In the genomic region with DNA sequence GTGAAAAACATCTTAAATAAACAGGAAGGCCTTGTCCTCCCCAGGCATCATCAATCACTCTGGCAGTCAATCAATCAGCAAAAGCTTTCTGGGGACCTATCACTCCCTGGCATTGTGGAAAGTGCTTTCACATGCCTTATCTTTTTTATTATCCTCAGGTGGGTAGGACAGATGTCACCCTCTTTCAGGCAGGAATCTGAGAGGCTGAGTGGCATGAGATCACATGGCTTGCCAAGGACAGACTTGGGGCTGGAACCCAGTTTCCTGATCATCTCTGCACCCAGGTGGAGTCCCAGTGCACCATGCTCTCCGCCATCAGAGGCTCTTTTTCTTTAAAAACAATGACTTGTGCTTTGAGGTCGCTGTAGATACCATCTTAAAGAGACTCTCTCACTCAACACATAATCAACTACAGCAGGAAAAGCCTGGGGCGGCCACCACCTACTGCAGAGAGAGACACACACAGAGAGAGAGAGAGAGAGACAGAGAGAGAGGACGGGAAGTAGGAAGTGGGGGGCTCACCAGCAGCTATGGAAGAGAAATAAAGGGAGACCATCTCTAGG, we compare ENCODE assay signal across 1 cellular context.
TF ChIP-seq lines count a peak whose summit lies in the region.

No MANE protein-coding gene starts in this region.

TF ChIP-seq in K562, 482 proteins besides CTCF, POLR2A, EP300 and RAD21 (continued from another document and continues in another):
- no peak for TF ChIP-seq ZFP30 (CRISPR knock-in tag; IDR thresholded peaks at IDR 0.05; ENCODE audit: borderline replicate concordance)
- TF ChIP-seq SPI1 (IDR thresholded peaks at IDR 0.05; ENCODE audit: borderline replicate concordance, low read depth, low read length): peak; percentile 62; the same call in 1 of the 2 replicates
- no peak for TF ChIP-seq HMG20B (CRISPR knock-in tag; IDR thresholded peaks at IDR 0.05)
- TF ChIP-seq FUS (optimal IDR thresholded peaks at IDR 0.05; ENCODE audit: low read depth, low read length): no peak
- TF ChIP-seq, protein P1, sequence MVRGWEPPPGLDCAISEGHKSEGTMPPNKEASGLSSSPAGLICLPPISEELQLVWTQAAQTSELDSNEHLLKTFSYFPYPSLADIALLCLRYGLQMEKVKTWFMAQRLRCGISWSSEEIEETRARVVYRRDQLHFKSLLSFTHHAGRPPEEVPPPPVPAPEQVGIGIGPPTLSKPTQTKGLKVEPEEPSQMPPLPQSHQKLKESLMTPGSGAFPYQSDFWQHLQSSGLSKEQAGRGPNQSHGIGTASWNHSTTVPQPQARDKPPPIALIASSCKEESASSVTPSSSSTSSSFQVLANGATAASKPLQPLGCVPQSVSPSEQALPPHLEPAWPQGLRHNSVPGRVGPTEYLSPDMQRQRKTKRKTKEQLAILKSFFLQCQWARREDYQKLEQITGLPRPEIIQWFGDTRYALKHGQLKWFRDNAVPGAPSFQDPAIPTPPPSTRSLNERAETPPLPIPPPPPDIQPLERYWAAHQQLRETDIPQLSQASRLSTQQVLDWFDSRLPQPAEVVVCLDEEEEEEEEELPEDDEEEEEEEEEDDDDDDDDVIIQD (CRISPR knock-in tag; IDR thresholded peaks at IDR 0.05): no peak
- 0 out of 4 replicates have a peak, but pooled peaks of 1 of the 2 experiments have one; percentile 35 for TF ChIP-seq HDAC1 (IDR thresholded peaks at IDR 0.05)
- no peak for TF ChIP-seq CCNT2 (IDR thresholded peaks at IDR 0.05; ENCODE audit: borderline replicate concordance, extremely low read depth, insufficient read length, low read depth, low read length)
- no peak for TF ChIP-seq MED1 (CRISPR knock-in tag; IDR thresholded peaks at IDR 0.05; ENCODE audit: borderline replicate concordance)
- TF ChIP-seq ELF2 (CRISPR knock-in tag; IDR thresholded peaks at IDR 0.05): 0 out of 2 replicates have a peak, but pooled peaks have one; percentile 17
- TF ChIP-seq, protein P2, sequence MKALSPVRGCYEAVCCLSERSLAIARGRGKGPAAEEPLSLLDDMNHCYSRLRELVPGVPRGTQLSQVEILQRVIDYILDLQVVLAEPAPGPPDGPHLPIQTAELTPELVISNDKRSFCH (CRISPR knock-in tag; IDR thresholded peaks at IDR 0.05): no peak
- TF ChIP-seq, protein P2 (tag; IDR thresholded peaks at IDR 0.05): peak; percentile 35; the same call in 1 of the 2 replicates
- no peak for TF ChIP-seq SIX5 (IDR thresholded peaks at IDR 0.05; ENCODE audit: borderline replicate concordance in 1 of 2, insufficient read depth in 1 of 2, low read depth in 1 of 2, low read length in 2 of 2)
- TF ChIP-seq RB1 (IDR thresholded peaks at IDR 0.05; ENCODE audit: low read depth): no peak
- TF ChIP-seq, protein P3, sequence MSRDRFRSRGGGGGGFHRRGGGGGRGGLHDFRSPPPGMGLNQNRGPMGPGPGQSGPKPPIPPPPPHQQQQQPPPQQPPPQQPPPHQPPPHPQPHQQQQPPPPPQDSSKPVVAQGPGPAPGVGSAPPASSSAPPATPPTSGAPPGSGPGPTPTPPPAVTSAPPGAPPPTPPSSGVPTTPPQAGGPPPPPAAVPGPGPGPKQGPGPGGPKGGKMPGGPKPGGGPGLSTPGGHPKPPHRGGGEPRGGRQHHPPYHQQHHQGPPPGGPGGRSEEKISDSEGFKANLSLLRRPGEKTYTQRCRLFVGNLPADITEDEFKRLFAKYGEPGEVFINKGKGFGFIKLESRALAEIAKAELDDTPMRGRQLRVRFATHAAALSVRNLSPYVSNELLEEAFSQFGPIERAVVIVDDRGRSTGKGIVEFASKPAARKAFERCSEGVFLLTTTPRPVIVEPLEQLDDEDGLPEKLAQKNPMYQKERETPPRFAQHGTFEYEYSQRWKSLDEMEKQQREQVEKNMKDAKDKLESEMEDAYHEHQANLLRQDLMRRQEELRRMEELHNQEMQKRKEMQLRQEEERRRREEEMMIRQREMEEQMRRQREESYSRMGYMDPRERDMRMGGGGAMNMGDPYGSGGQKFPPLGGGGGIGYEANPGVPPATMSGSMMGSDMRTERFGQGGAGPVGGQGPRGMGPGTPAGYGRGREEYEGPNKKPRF (IDR thresholded peaks at IDR 0.05; ENCODE audit: low read depth, low read length): no peak
- TF ChIP-seq NFIC (IDR thresholded peaks at IDR 0.05): peak; percentile 13; the same call in 1 of the 2 replicates
- TF ChIP-seq, protein P4, sequence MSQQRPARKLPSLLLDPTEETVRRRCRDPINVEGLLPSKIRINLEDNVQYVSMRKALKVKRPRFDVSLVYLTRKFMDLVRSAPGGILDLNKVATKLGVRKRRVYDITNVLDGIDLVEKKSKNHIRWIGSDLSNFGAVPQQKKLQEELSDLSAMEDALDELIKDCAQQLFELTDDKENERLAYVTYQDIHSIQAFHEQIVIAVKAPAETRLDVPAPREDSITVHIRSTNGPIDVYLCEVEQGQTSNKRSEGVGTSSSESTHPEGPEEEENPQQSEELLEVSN (IDR thresholded peaks at IDR 0.05; ENCODE audit: borderline replicate concordance in 1 of 2, extremely low read depth in 1 of 2, insufficient read depth in 1 of 2, insufficient read length in 1 of 2, low read depth in 1 of 2, low read length in 1 of 2, poor library complexity in 1 of 2, severe bottlenecking in 1 of 2): no peak
- TF ChIP-seq ZNF12 (CRISPR knock-in tag; IDR thresholded peaks at IDR 0.05): no peak; the same call in 1 of the 2 replicates
- no peak for TF ChIP-seq ZNF282 (CRISPR knock-in tag; IDR thresholded peaks at IDR 0.05)
- TF ChIP-seq L3MBTL2 (IDR thresholded peaks at IDR 0.05): peak; percentile 48
- no peak for TF ChIP-seq TRIM28 (IDR thresholded peaks at IDR 0.05)
- no peak for TF ChIP-seq RBM22 (IDR thresholded peaks at IDR 0.05; ENCODE audit: low read depth, low read length, poor library complexity, severe bottlenecking)
- peak; percentile 84 for TF ChIP-seq CBFA2T3 (IDR thresholded peaks at IDR 0.05)
- peak; percentile 75 for TF ChIP-seq RNF2 (IDR thresholded peaks at IDR 0.05)
- TF ChIP-seq ARID1B (IDR thresholded peaks at IDR 0.05): peak; percentile 81
- TF ChIP-seq ZKSCAN8 (CRISPR knock-in tag; IDR thresholded peaks at IDR 0.05): peak; percentile 47; the same call in 1 of the 2 replicates
- TF ChIP-seq RCOR1 (IDR thresholded peaks at IDR 0.05; ENCODE audit: borderline replicate concordance in 1 of 2, low read depth in 2 of 2, low read length in 2 of 2): peak in 1 of 2 experiments; percentile 33; a peak in 2 of 4 replicates
- TF ChIP-seq SMARCA4 (IDR thresholded peaks at IDR 0.05): peak; percentile 83
- TF ChIP-seq FOXJ3 (CRISPR knock-in tag; IDR thresholded peaks at IDR 0.05): no peak
- TF ChIP-seq, protein P5, sequence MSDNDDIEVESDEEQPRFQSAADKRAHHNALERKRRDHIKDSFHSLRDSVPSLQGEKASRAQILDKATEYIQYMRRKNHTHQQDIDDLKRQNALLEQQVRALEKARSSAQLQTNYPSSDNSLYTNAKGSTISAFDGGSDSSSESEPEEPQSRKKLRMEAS (CRISPR knock-in tag; IDR thresholded peaks at IDR 0.05): no peak
- no peak for TF ChIP-seq CBX1 (IDR thresholded peaks at IDR 0.05; ENCODE audit: low read depth)
- TF ChIP-seq, protein P6, sequence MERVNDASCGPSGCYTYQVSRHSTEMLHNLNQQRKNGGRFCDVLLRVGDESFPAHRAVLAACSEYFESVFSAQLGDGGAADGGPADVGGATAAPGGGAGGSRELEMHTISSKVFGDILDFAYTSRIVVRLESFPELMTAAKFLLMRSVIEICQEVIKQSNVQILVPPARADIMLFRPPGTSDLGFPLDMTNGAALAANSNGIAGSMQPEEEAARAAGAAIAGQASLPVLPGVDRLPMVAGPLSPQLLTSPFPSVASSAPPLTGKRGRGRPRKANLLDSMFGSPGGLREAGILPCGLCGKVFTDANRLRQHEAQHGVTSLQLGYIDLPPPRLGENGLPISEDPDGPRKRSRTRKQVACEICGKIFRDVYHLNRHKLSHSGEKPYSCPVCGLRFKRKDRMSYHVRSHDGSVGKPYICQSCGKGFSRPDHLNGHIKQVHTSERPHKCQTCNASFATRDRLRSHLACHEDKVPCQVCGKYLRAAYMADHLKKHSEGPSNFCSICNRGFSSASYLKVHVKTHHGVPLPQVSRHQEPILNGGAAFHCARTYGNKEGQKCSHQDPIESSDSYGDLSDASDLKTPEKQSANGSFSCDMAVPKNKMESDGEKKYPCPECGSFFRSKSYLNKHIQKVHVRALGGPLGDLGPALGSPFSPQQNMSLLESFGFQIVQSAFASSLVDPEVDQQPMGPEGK (CRISPR knock-in tag; IDR thresholded peaks at IDR 0.05; ENCODE audit: borderline replicate concordance): no peak
- peak; percentile 60 for TF ChIP-seq ZEB2 (IDR thresholded peaks at IDR 0.05)
- peak; percentile 36; the same call in 1 of the 2 replicates for TF ChIP-seq RAD51 (IDR thresholded peaks at IDR 0.05; ENCODE audit: borderline replicate concordance, low read depth)
- TF ChIP-seq, protein P7, sequence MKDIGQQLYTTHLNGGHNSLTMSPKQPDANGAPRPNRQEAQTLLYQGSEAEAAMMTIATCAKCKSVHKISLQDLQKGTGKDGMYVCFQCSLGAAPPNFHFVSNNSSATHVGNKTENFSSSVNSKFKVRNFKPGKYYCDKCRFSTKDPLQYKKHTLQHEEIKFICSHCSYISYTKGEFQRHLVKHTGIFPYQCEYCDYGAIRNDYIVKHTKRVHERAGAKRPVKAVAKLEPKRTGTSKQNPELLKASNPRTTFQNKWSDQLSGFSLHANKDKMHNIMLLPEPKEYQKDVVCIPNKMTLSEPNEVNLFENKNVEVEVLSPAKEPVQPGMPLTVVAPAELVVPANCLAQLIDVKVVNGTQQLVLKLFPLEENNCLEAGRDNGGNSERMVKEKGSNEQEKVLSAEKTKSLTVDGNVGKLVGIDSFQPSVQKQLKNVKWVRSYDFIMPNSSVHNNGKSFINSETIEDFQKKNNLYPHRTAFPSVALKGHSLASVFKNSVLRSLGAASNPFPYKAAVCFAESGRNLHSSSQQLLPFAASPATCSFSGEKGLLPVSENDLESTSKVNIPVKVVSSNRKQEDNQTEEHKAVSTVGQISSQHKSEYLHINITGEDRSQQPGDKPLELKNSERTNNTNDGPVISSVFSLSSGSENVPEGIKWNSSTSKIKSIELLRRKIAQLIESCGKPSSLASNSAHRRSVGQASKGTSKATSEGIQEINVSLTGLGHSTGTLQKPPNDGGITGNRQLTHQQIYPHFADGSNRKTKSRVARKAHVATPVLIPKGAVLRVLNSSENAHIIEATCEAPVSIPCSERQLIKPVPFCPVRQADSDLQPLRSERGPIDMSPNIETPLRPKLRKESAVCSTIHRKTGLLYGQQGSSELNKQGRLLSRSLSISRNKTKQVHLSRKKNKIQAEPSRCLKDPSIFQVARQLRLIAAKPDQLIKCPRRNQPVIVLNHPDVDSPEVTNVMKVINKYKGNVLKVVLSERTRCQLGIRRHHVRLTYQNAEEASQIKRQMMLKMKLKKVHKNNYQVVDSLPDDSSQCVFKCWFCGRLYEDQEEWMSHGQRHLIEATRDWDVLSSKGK (CRISPR knock-in tag; IDR thresholded peaks at IDR 0.05): no peak
- no peak for TF ChIP-seq TCFL5 (CRISPR knock-in tag; conservative IDR thresholded peaks at IDR 0.05)
- no peak; a peak in 1 of 3 replicates for TF ChIP-seq CBX3 (IDR thresholded peaks at IDR 0.05; ENCODE audit: borderline replicate concordance in 1 of 2, low read length in 2 of 2)
- TF ChIP-seq ARHGAP35 (IDR thresholded peaks at IDR 0.05; ENCODE audit: partially characterized antibody): peak; percentile 45
- TF ChIP-seq FOXJ2 (tag; IDR thresholded peaks at IDR 0.05): peak; percentile 91
- TF ChIP-seq NONO (IDR thresholded peaks at IDR 0.05; ENCODE audit: low read depth in 2 of 2, low read length in 1 of 2): no peak
- no peak for TF ChIP-seq U2AF2 (optimal IDR thresholded peaks at IDR 0.05; ENCODE audit: low read depth, low read length)
- no peak for TF ChIP-seq MBD2 (IDR thresholded peaks at IDR 0.05; ENCODE audit: borderline replicate concordance, low read depth)
- TF ChIP-seq ZNF232 (CRISPR knock-in tag; IDR thresholded peaks at IDR 0.05): no peak
- TF ChIP-seq, protein P8, sequence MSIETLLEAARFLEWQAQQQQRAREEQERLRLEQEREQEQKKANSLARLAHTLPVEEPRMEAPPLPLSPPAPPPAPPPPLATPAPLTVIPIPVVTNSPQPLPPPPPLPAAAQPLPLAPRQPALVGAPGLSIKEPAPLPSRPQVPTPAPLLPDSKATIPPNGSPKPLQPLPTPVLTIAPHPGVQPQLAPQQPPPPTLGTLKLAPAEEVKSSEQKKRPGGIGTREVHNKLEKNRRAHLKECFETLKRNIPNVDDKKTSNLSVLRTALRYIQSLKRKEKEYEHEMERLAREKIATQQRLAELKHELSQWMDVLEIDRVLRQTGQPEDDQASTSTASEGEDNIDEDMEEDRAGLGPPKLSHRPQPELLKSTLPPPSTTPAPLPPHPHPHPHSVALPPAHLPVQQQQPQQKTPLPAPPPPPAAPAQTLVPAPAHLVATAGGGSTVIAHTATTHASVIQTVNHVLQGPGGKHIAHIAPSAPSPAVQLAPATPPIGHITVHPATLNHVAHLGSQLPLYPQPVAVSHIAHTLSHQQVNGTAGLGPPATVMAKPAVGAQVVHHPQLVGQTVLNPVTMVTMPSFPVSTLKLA (conservative IDR thresholded peaks at IDR 0.05): peak; percentile 46 to 55; a peak in 3 of 4 replicates
- TF ChIP-seq, protein P9, sequence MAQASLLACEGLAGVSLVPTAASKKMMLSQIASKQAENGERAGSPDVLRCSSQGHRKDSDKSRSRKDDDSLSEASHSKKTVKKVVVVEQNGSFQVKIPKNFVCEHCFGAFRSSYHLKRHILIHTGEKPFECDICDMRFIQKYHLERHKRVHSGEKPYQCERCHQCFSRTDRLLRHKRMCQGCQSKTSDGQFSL (CRISPR knock-in tag; IDR thresholded peaks at IDR 0.05): no peak
- TF ChIP-seq, protein P9 (tag; IDR thresholded peaks at IDR 0.05): no peak; a peak in 1 of 4 replicates
- no peak for TF ChIP-seq ZNF444 (CRISPR knock-in tag; IDR thresholded peaks at IDR 0.05)
- no peak for TF ChIP-seq ZNF311 (CRISPR knock-in tag; IDR thresholded peaks at IDR 0.05)
- TF ChIP-seq ZNF3 (CRISPR knock-in tag; IDR thresholded peaks at IDR 0.05): no peak
- no peak for TF ChIP-seq ZNF561 (CRISPR knock-in tag; conservative IDR thresholded peaks at IDR 0.05)
- TF ChIP-seq, protein P10, sequence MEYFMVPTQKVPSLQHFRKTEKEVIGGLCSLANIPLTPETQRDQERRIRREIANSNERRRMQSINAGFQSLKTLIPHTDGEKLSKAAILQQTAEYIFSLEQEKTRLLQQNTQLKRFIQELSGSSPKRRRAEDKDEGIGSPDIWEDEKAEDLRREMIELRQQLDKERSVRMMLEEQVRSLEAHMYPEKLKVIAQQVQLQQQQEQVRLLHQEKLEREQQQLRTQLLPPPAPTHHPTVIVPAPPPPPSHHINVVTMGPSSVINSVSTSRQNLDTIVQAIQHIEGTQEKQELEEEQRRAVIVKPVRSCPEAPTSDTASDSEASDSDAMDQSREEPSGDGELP (CRISPR knock-in tag; IDR thresholded peaks at IDR 0.05; ENCODE audit: borderline replicate concordance): peak; percentile 62
